In the genomic region with DNA sequence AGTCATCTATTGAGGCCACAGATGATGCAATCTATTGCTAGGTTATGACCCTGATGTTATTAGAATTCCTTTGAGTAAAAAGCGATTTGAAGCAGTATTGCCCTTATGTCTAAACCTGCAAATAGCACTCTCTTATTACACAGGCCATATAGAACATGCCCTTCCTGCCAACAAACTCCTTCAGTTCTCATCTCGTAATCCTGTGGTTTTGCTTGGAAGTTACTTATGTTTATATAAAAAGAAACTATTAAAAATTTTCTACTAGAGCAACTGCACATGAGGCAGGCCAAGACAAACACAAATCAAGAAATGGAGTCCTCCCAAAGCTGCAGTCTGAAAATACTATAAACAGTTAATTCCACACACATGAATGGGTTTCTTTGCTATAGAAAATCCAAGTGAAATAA, we compare ENCODE assay signal across 24 cellular contexts.
DNase-seq lines count a peak whose midpoint lies in the region; ATAC-seq and TF ChIP-seq lines count a peak whose summit lies in the region.
"Had no signal": no experiment of that assay in that cellular context is flagged by ENCODE, and none has a peak within 500 bp of the region (broad histone marks: within the 10 kb centered on the region; RNA-seq: fewer than 3 reads in every experiment).

No MANE protein-coding gene starts in this region.

- ATAC-seq in Panc1 (peak; percentile 74), GM21367 (IDR thresholded peaks at IDR 0.05; ENCODE audit: unreplicated experiment) (no peak), left lobe of liver (no peak)
- ATAC-seq: activated naive CD8-positive, alpha-beta T cell treated with anti-CD3 and anti-CD28 coated beads, Interleukin-2, amount 50 U/mL, for 24 hours; activated T-helper 17 cell treated with anti-CD3 and anti-CD28 coated beads, Interleukin-2, amount 50 U/mL, for 72 hours; naive thymus-derived CD8-positive, alpha-beta T cell had no signal

- no TSS peak for BruUV-seq in Panc1 (replicated peaks; lab: Mats Ljungman, UMichigan)

- in situ Hi-C loops in Panc1 (cut with HindIII; ENCODE audit: low pct_unique_long_range_greater_than_20kb, low sequenced_read_pairs), result no loop called here

- H2AFZ ChIP-seq in smooth muscle cell (ENCODE audit: low read depth), result peak overlapping the region; percentile 23

- no peaks in the 10 kb centered on the region for H4K20me1 ChIP-seq in smooth muscle cell (ENCODE audit: low read depth)
- H4K20me1 ChIP-seq: BLaER1 treated with 17β-estradiol and CSF1 and Interleukin-3, amounts not matched to agents 10 nM and 100 nM had no signal

- H3K9me3 ChIP-seq in Panc1 (ENCODE audit: control insufficient read depth, insufficient read depth, low read depth, low read length) (no peaks in the 10 kb centered on the region), smooth muscle cell (replicated peaks; ENCODE audit: low read depth) (no peaks in the 10 kb centered on the region)
- H3K9me3 ChIP-seq: BLaER1 treated with 17β-estradiol and CSF1 and Interleukin-3, amounts not matched to agents 10 nM and 100 nM; esophagus muscularis mucosa; SJSA1; testis had no signal

- H3K36me3 ChIP-seq in Panc1 (ENCODE audit: control insufficient read depth, insufficient read depth, low read length) (no peaks in the 10 kb centered on the region), smooth muscle cell (ENCODE audit: low read depth) (no peaks in the 10 kb centered on the region)
- H3K36me3 ChIP-seq: BLaER1 treated with 17β-estradiol and CSF1 and Interleukin-3, amounts not matched to agents 10 nM and 100 nM; esophagus muscularis mucosa; SJSA1 had no signal

- CTCF ChIA-PET in Panc1 (lab: Charles Lee), result no interaction called here

- POLR2A ChIA-PET in Panc1 (lab: Charles Lee), result no interaction called here

- no peaks in the 10 kb centered on the region for H3K27me3 ChIP-seq in Panc1 (ENCODE audit: control insufficient read depth, insufficient read depth, low read length)
- H3K27me3 ChIP-seq in smooth muscle cell (ENCODE audit: low read depth), result no peaks in the 10 kb centered on the region
- H3K27me3 ChIP-seq: BLaER1 treated with 17β-estradiol and CSF1 and Interleukin-3, amounts not matched to agents 10 nM and 100 nM; esophagus muscularis mucosa; SJSA1; testis had no signal

- WGBS in smooth muscle cell (ENCODE audit: low lambda C conversion rate), result 54% methylated on average over 2 of the region's 2 CpGs

- DNase-seq in HFF-Myc (ENCODE audit: extremely low read depth, low read depth), result peak; percentile 55
- no peak for DNase-seq in Panc1 (ENCODE audit: low read depth, low spot score)
- peak; percentile 81 for DNase-seq in fibroblast of mammary gland (ENCODE audit: low read depth)
- DNase-seq in smooth muscle cell (lab: John Stamatoyannopoulos, UW; ENCODE audit: unreplicated experiment), result no peak
- DNase-seq in ureter (ENCODE audit: low spot score), result no peak
- DNase-seq in left lobe of liver (ENCODE audit: low spot score), result no peak
- DNase-seq: activated CD4-positive, alpha-beta T cell treated with anti-CD3 and anti-CD28 coated beads for 1 hour; activated naive CD8-positive, alpha-beta T cell treated with anti-CD3 and anti-CD28 coated beads, Interleukin-2, amount 50 U/mL, for 24 hours; caudate nucleus; effector CD4-positive, alpha-beta T cell; KBM-7; mesendoderm; naive thymus-derived CD8-positive, alpha-beta T cell; NCI-H1417; NCI-H2171; NCI-H774; posterior cingulate gyrus; T-helper 9 cell; testis had no signal

- no peak overlapping the region for H3K4me2 ChIP-seq in smooth muscle cell
- H3K4me2 ChIP-seq: BLaER1 treated with 17β-estradiol and CSF1 and Interleukin-3, amounts not matched to agents 10 nM and 100 nM had no signal

- no peaks in the 10 kb centered on the region for H3F3A ChIP-seq in smooth muscle cell (ENCODE audit: low read depth)

- H3K4me1 ChIP-seq in Panc1 (ENCODE audit: control insufficient read depth, insufficient read depth, low read length) (no peaks in the 10 kb centered on the region; the same call in 1 of the 2 replicates), smooth muscle cell (ENCODE audit: low read depth) (no peaks in the 10 kb centered on the region)
- H3K4me1 ChIP-seq: SJSA1, testis had no signal

- H3K4me3 ChIP-seq in HFF-Myc (replicated peaks; ENCODE audit: low read depth, low read length) (no peak overlapping the region), Panc1 (ENCODE audit: low read depth in 2 of 2, low read length in 2 of 2) (no peak overlapping the region), fibroblast of mammary gland (ENCODE audit: control insufficient read depth, low read depth, low read length) (no peak overlapping the region), smooth muscle cell (no peak overlapping the region)
- H3K4me3 ChIP-seq: BLaER1 treated with 17β-estradiol and CSF1 and Interleukin-3, amounts not matched to agents 10 nM and 100 nM; esophagus muscularis mucosa; SJSA1; testis had no signal

- TF ChIP-seq CTCF in HFF-Myc (IDR thresholded peaks at IDR 0.05; ENCODE audit: low read depth, low read length, missing control alignments) (no peak), Panc1 (IDR thresholded peaks at IDR 0.05) (no peak), fibroblast of mammary gland (conservative IDR thresholded peaks at IDR 0.05; ENCODE audit: control insufficient read depth, insufficient read depth, low read depth, low read length) (no peak), smooth muscle cell (IDR thresholded peaks at IDR 0.05; ENCODE audit: borderline replicate concordance, insufficient read depth, poor library complexity, severe bottlenecking) (no peak)

- H3K27ac ChIP-seq in Panc1 (ENCODE audit: low read length) (peak overlapping the region; percentile 72; the same call in 1 of the 2 replicates), smooth muscle cell (ENCODE audit: low read depth) (peak overlapping the region; percentile 28)
- H3K27ac ChIP-seq: BLaER1 treated with 17β-estradiol and CSF1 and Interleukin-3, amounts not matched to agents 10 nM and 100 nM; esophagus muscularis mucosa; SJSA1; testis had no signal

- H3K9ac ChIP-seq in smooth muscle cell (ENCODE audit: low read depth), result no peak overlapping the region
- H3K9ac ChIP-seq: BLaER1 treated with 17β-estradiol and CSF1 and Interleukin-3, amounts not matched to agents 10 nM and 100 nM had no signal

- no peaks in the 10 kb centered on the region for H3K79me2 ChIP-seq in smooth muscle cell (ENCODE audit: low read depth)

- intact Hi-C loops in Panc1 (cut with micrococcal nuclease; ENCODE audit: unreplicated experiment), result no loop called here

Comparison
In these comparisons a context has a peak if more than half of its experiments do, and no peak if none do; other contexts are left out.
1. DNase-seq: peak in HFF-Myc (single experiment) and fibroblast of mammary gland (single experiment); none in Panc1 (single experiment), smooth muscle cell (single experiment), ureter (single experiment) and left lobe of liver (single experiment).